ENCODE assay signal across 24 cellular contexts in genomic region chr6:22110042-22110441, GRCh38.
"Had no signal": no experiment of that assay in that cellular context is flagged by ENCODE, and none has a peak within 500 bp of the region (broad histone marks: within the 10 kb centered on the region; RNA-seq: fewer than 3 reads in every experiment).

No MANE protein-coding gene starts in this region.

- H3K4me3 Mint-ChIP-seq: memory B cell; mesothelial cell of epicardium; naive B cell; nephron; neural progenitor cell; stimulated activated memory B cell treated with anti-CD40 and anti-IgM and Interleukin-4, amounts not matched to agents 10 μg/mL and 1 μg/mL and 100 μg/mL, for 72 hours had no signal

- H3K9me3 Mint-ChIP-seq: memory B cell; mesothelial cell of epicardium; naive B cell; nephron; neural progenitor cell; stimulated activated memory B cell treated with anti-CD40 and anti-IgM and Interleukin-4, amounts not matched to agents 10 μg/mL and 1 μg/mL and 100 μg/mL, for 72 hours had no signal

- DNase-seq: dorsolateral prefrontal cortex; effector CD4-positive, alpha-beta T cell; gastrocnemius medialis; head of caudate nucleus; left ventricle myocardium superior; lower lobe of right lung; mucosa of descending colon; naive B cell; spleen; stimulated activated CD4-positive, alpha-beta T cell treated with anti-CD3 and anti-CD28 coated beads, Interleukin-4, amount 100 ng/mL, for 4 hours; stimulated activated naive CD8-positive, alpha-beta T cell treated with anti-CD3 and anti-CD28 coated beads, Interleukin-15, Interleukin-2, amounts not matched to agents 100 U/mL and 50 U/mL, for 24 hours; substantia nigra; testis; tibial artery; upper lobe of left lung had no signal

- H2AFZ ChIP-seq: neural progenitor cell had no signal

- H3K9ac ChIP-seq: neural progenitor cell had no signal

- H3K4me1 Mint-ChIP-seq: memory B cell; naive B cell; neural progenitor cell; stimulated activated memory B cell treated with anti-CD40 and anti-IgM and Interleukin-4, amounts not matched to agents 10 μg/mL and 1 μg/mL and 100 μg/mL, for 72 hours had no signal

- ATAC-seq: gastrocnemius medialis; left ventricle myocardium superior; lower lobe of right lung; mucosa of descending colon; sciatic nerve; stimulated activated memory B cell treated with anti-CD40 and anti-IgM and Interleukin-4, amounts not matched to agents 10 μg/mL and 1 μg/mL and 100 μg/mL, for 72 hours; stimulated activated naive CD8-positive, alpha-beta T cell treated with anti-CD3 and anti-CD28 coated beads, Interleukin-15, Interleukin-2, amounts not matched to agents 100 U/mL and 50 U/mL, for 24 hours had no signal

- H3K27me3 ChIP-seq: dorsolateral prefrontal cortex, gastrocnemius medialis, neural progenitor cell, right atrium auricular region, spleen, testis, tibial artery, upper lobe of left lung had no signal

- H3K27me3 Mint-ChIP-seq: memory B cell; naive B cell; stimulated activated memory B cell treated with anti-CD40 and anti-IgM and Interleukin-4, amounts not matched to agents 10 μg/mL and 1 μg/mL and 100 μg/mL, for 72 hours had no signal

- H3K4me2 ChIP-seq: neural progenitor cell had no signal

- H3K36me3 ChIP-seq: gastrocnemius medialis, lower lobe of right lung, neural progenitor cell, prostate gland, right atrium auricular region, spleen, tibial artery, upper lobe of left lung had no signal

- H3K27ac Mint-ChIP-seq: memory B cell; mesothelial cell of epicardium; neural progenitor cell; stimulated activated memory B cell treated with anti-CD40 and anti-IgM and Interleukin-4, amounts not matched to agents 10 μg/mL and 1 μg/mL and 100 μg/mL, for 72 hours had no signal

- H3K36me3 Mint-ChIP-seq: memory B cell; naive B cell; stimulated activated memory B cell treated with anti-CD40 and anti-IgM and Interleukin-4, amounts not matched to agents 10 μg/mL and 1 μg/mL and 100 μg/mL, for 72 hours had no signal

- H3K4me3 ChIP-seq: dorsolateral prefrontal cortex, gastrocnemius medialis, lower lobe of right lung, mucosa of descending colon, neural progenitor cell, prostate gland, right atrium auricular region, skin epidermis, spleen, testis, tibial artery, upper lobe of left lung had no signal

- H3K9me3 ChIP-seq: gastrocnemius medialis, lower lobe of right lung, mucosa of descending colon, prostate gland, right atrium auricular region, spleen, testis, tibial artery, upper lobe of left lung had no signal

- H3K4me1 ChIP-seq: gastrocnemius medialis, lower lobe of right lung, neural progenitor cell, prostate gland, spleen, testis had no signal

- H3K27ac ChIP-seq: dorsolateral prefrontal cortex, gastrocnemius medialis, lower lobe of right lung, neural progenitor cell, prostate gland, right atrium auricular region, skin epidermis, spleen, testis, tibial artery, upper lobe of left lung had no signal
